Comparison of ENCODE assay signal across 30 cellular contexts in genomic region chr9:86580688-86581087, GRCh38.
DNase-seq lines count a peak whose midpoint lies in the region; ATAC-seq and TF ChIP-seq lines count a peak whose summit lies in the region.
"Had no signal": no experiment of that assay in that cellular context is flagged by ENCODE, and none has a peak within 500 bp of the region (broad histone marks: within the 10 kb centered on the region; RNA-seq: fewer than 3 reads in every experiment).

No MANE protein-coding gene starts in this region.

- H2BK5ac ChIP-seq in trophoblast cell (ENCODE audit: low read depth, low read length, poor library complexity), result peak overlapping the region; percentile 32

- no peak overlapping the region for H3K27ac Mint-ChIP-seq in CD8-positive, alpha-beta memory T cell
- H3K27ac Mint-ChIP-seq: activated CD4-positive, alpha-beta T cell treated with anti-CD3 and anti-CD28 coated beads for 36 hours; activated CD8-positive, alpha-beta T cell treated with anti-CD3 and anti-CD28 coated beads, Interleukin-2, amount 10 ng/mL, durations not matched to agents 7 days and 5 days; activated naive CD4-positive, alpha-beta T cell treated with anti-CD3 and anti-CD28 coated beads, Interleukin-2, amount 50 U/mL, for 72 hours; CD4-positive, alpha-beta memory T cell; effector memory CD8-positive, alpha-beta T cell; HFFc6; stimulated activated effector memory CD8-positive, alpha-beta T cell treated with anti-CD3 and anti-CD28 coated beads, Interleukin-12 subunit alpha, Interleukin-12 subunit beta, amount 100 ng/mL, for 72 hours had no signal

- no peak for TF ChIP-seq POLR2A in heart left ventricle (IDR thresholded peaks at IDR 0.05)

- peaks cover 3 to 5% (median 4%) of the 10 kb centered on the region in 3 donors for H3K4me1 Mint-ChIP-seq in CD8-positive, alpha-beta memory T cell
- H3K4me1 Mint-ChIP-seq: activated CD4-positive, alpha-beta T cell treated with anti-CD3 and anti-CD28 coated beads for 36 hours; CD4-positive, alpha-beta memory T cell; naive thymus-derived CD8-positive, alpha-beta T cell; stimulated activated effector memory CD8-positive, alpha-beta T cell treated with anti-CD3 and anti-CD28 coated beads, Interleukin-12 subunit alpha, Interleukin-12 subunit beta, amount 100 ng/mL, for 72 hours had no signal

- H2AFZ ChIP-seq in trophoblast cell (ENCODE audit: insufficient read depth, low read length, poor library complexity), result no peak overlapping the region

- H3K9me3 ChIP-seq in left ventricle myocardium inferior (replicated peaks) (no peaks in the 10 kb centered on the region), heart left ventricle (no peaks in the 10 kb centered on the region), trophoblast cell (ENCODE audit: insufficient read depth, low read depth, low read length) (no peaks in the 10 kb centered on the region)
- H3K9me3 ChIP-seq in CD8-positive, alpha-beta memory T cell (ENCODE audit: low read length), result no peaks in the 10 kb centered on the region
- H3K9me3 ChIP-seq: breast epithelium, prostate gland, SJSA1, transverse colon had no signal

- no peaks in the 10 kb centered on the region for H3K9me3 Mint-ChIP-seq in CD8-positive, alpha-beta memory T cell
- H3K9me3 Mint-ChIP-seq: activated naive CD4-positive, alpha-beta T cell treated with anti-CD3 and anti-CD28 coated beads, Interleukin-2, amount 50 U/mL, for 72 hours; effector memory CD8-positive, alpha-beta T cell; HFFc6; naive thymus-derived CD8-positive, alpha-beta T cell; stimulated activated effector memory CD8-positive, alpha-beta T cell treated with anti-CD3 and anti-CD28 coated beads, Interleukin-12 subunit alpha, Interleukin-12 subunit beta, amount 100 ng/mL, for 72 hours had no signal

- peaks cover 1 to 4% of the 10 kb centered on the region in 2 donors for H3K27me3 Mint-ChIP-seq in CD8-positive, alpha-beta memory T cell

- H2AK5ac ChIP-seq in trophoblast cell (ENCODE audit: low read length), result no peak overlapping the region

- peak overlapping the region; percentile 13 for H4K8ac ChIP-seq in trophoblast cell (ENCODE audit: low read depth, low read length)

- no peak overlapping the region for H3K9ac ChIP-seq in trophoblast cell (ENCODE audit: low read length)

- no peak overlapping the region for H4K12ac ChIP-seq in trophoblast cell (ENCODE audit: low read depth, low read length)

- WGBS in heart left ventricle, 4 donors, result 76 to 79% (median 76%) methylated on average over 6 of the region's 6 CpGs
- no CpG with 5 or more reads among the region's 6 CpGs for WGBS in trophoblast cell (ENCODE audit: extremely low coverage, insufficient coverage, insufficient read length)

- POLR2A ChIA-PET in CD8-positive, alpha-beta memory T cell (lab: Charles Lee), result no interaction called here

- H3K4me3 Mint-ChIP-seq in CD8-positive, alpha-beta memory T cell, result no peak overlapping the region
- H3K4me3 Mint-ChIP-seq: activated CD4-positive, alpha-beta T cell treated with anti-CD3 and anti-CD28 coated beads for 36 hours; activated CD8-positive, alpha-beta T cell treated with anti-CD3 and anti-CD28 coated beads, Interleukin-2, amount 10 ng/mL, durations not matched to agents 7 days and 5 days; CD4-positive, alpha-beta memory T cell; effector memory CD8-positive, alpha-beta T cell; HFFc6; naive thymus-derived CD8-positive, alpha-beta T cell; stimulated activated effector memory CD8-positive, alpha-beta T cell treated with anti-CD3 and anti-CD28 coated beads, Interleukin-12 subunit alpha, Interleukin-12 subunit beta, amount 100 ng/mL, for 72 hours had no signal

- no peaks in the 10 kb centered on the region for H3K27me3 ChIP-seq in left ventricle myocardium inferior (ENCODE audit: low read depth)
- no peaks in the 10 kb centered on the region for H3K27me3 ChIP-seq in heart left ventricle
- no peaks in the 10 kb centered on the region for H3K27me3 ChIP-seq in trophoblast cell (ENCODE audit: insufficient read depth, low read length)
- H3K27me3 ChIP-seq in CD8-positive, alpha-beta memory T cell (ENCODE audit: insufficient read depth, low read length, poor library complexity, severe bottlenecking), result no peaks in the 10 kb centered on the region
- H3K27me3 ChIP-seq: breast epithelium, SJSA1, transverse colon had no signal

- DNase-seq in left ventricle myocardium inferior (no peak), heart left ventricle (no peak), foreskin fibroblast (peak; percentile 47 to 70), trophoblast cell (no peak), NCI-H1105 treated with DMSO at 0.1 percent for 48 hours (lab: John Stamatoyannopoulos, UW) (no peak)
- no peak for DNase-seq in effector CD8-positive, alpha-beta T cell (lab: John Stamatoyannopoulos, UW)
- DNase-seq in CD8-positive, alpha-beta memory T cell, result no peak
- no peak for DNase-seq in activated CD8-positive, alpha-beta memory T cell treated with anti-CD3 and anti-CD28 coated beads, Interleukin-2, amount 50 U/mL, for 4 hours
- DNase-seq: activated CD4-positive, alpha-beta T cell treated with anti-CD3 and anti-CD28 coated beads for 36 hours; activated CD8-positive, alpha-beta T cell treated with anti-CD3 and anti-CD28 coated beads, Interleukin-2, amount 10 ng/mL, durations not matched to agents 7 days and 5 days; AML-193; anterior cingulate cortex; CD4-positive, alpha-beta memory T cell; effector memory CD8-positive, alpha-beta T cell; GOT3; HFFc6; midbrain; naive thymus-derived CD8-positive, alpha-beta T cell; NCI-H82; nucleus accumbens; stimulated activated CD4-positive, alpha-beta T cell treated with anti-CD3 and anti-CD28 coated beads, Interleukin-15, amount 100 ng/mL, for 24 hours; T-helper 9 cell; transverse colon had no signal

- H3K36me3 Mint-ChIP-seq in CD8-positive, alpha-beta memory T cell, result no peaks in the 10 kb centered on the region
- H3K36me3 Mint-ChIP-seq: activated naive CD4-positive, alpha-beta T cell treated with anti-CD3 and anti-CD28 coated beads, Interleukin-2, amount 50 U/mL, for 72 hours; CD4-positive, alpha-beta memory T cell; naive thymus-derived CD8-positive, alpha-beta T cell; stimulated activated effector memory CD8-positive, alpha-beta T cell treated with anti-CD3 and anti-CD28 coated beads, Interleukin-12 subunit alpha, Interleukin-12 subunit beta, amount 100 ng/mL, for 72 hours had no signal

- no peak overlapping the region for H3K23ac ChIP-seq in trophoblast cell (ENCODE audit: low read length)

- no peak for ATAC-seq in heart left ventricle
- ATAC-seq: activated CD4-positive, alpha-beta T cell treated with anti-CD3 and anti-CD28 coated beads for 36 hours; activated CD8-positive, alpha-beta T cell treated with anti-CD3 and anti-CD28 coated beads, Interleukin-2, amount 10 ng/mL, durations not matched to agents 7 days and 5 days; activated naive CD4-positive, alpha-beta T cell treated with anti-CD3 and anti-CD28 coated beads, Interleukin-2, amount 50 U/mL, for 72 hours; effector memory CD8-positive, alpha-beta T cell; left lobe of liver; naive thymus-derived CD8-positive, alpha-beta T cell; stimulated activated effector memory CD8-positive, alpha-beta T cell treated with anti-CD3 and anti-CD28 coated beads, Interleukin-12 subunit alpha, Interleukin-12 subunit beta, amount 100 ng/mL, for 72 hours had no signal

- no peak overlapping the region for H2BK120ac ChIP-seq in trophoblast cell (ENCODE audit: insufficient read depth, low read length, poor library complexity)

- H2BK12ac ChIP-seq in trophoblast cell (ENCODE audit: low read length), result peak overlapping the region; percentile 74

- H3K14ac ChIP-seq in trophoblast cell (ENCODE audit: low read length), result no peak overlapping the region

- CTCF ChIA-PET in CD8-positive, alpha-beta memory T cell (lab: Charles Lee), result no interaction called here

- peak overlapping the region; percentile 46 for H3K27ac ChIP-seq in left ventricle myocardium inferior (replicated peaks)
- peak overlapping the region in 3 of 12 donors; percentile 5 to 66 (median 15) for H3K27ac ChIP-seq in heart left ventricle
- peak overlapping the region; percentile 10 for H3K27ac ChIP-seq in trophoblast cell (ENCODE audit: low read depth, low read length)
- no peak overlapping the region for H3K27ac ChIP-seq in CD8-positive, alpha-beta memory T cell (ENCODE audit: low read depth, low read length)
- H3K27ac ChIP-seq: prostate gland, SJSA1, VCaP had no signal

- no peak overlapping the region for H3K4me3 ChIP-seq in left ventricle myocardium inferior
- no peak overlapping the region for H3K4me3 ChIP-seq in heart left ventricle
- H3K4me3 ChIP-seq in foreskin fibroblast (ENCODE audit: low read depth in 1 of 2, low read length in 2 of 2), result no peak overlapping the region
- no peak overlapping the region for H3K4me3 ChIP-seq in trophoblast cell (ENCODE audit: low read depth, low read length)
- H3K4me3 ChIP-seq in CD8-positive, alpha-beta memory T cell (ENCODE audit: low read length), result no peak overlapping the region
- H3K4me3 ChIP-seq: breast epithelium, prostate gland, SJSA1, transverse colon had no signal

- peak overlapping the region; percentile 28 for H3K4ac ChIP-seq in trophoblast cell (ENCODE audit: low read depth, low read length)

- peaks cover 12% of the 10 kb centered on the region for H3K4me1 ChIP-seq in left ventricle myocardium inferior
- peaks cover 0 to 13% (median 9%) of the 10 kb centered on the region in 12 donors for H3K4me1 ChIP-seq in heart left ventricle
- peaks cover 4 to 9% of the 10 kb centered on the region in 2 experiments for H3K4me1 ChIP-seq in trophoblast cell (ENCODE audit: control insufficient read depth in 1 of 2, insufficient read depth in 2 of 2, low read length in 2 of 2)
- no peaks in the 10 kb centered on the region for H3K4me1 ChIP-seq in CD8-positive, alpha-beta memory T cell (ENCODE audit: insufficient read depth, low read length)
- H3K4me1 ChIP-seq: breast epithelium, prostate gland had no signal

- peaks cover 12% of the 10 kb centered on the region for H3K79me1 ChIP-seq in trophoblast cell (ENCODE audit: low read length)

- no peaks in the 10 kb centered on the region for H3K36me3 ChIP-seq in left ventricle myocardium inferior
- no peaks in the 10 kb centered on the region for H3K36me3 ChIP-seq in heart left ventricle
- H3K36me3 ChIP-seq in trophoblast cell (ENCODE audit: control insufficient read depth in 1 of 2, insufficient read depth in 2 of 2, low read length in 2 of 2), result no peaks in the 10 kb centered on the region
- no peaks in the 10 kb centered on the region for H3K36me3 ChIP-seq in CD8-positive, alpha-beta memory T cell (ENCODE audit: insufficient read depth, low read length)
- H3K36me3 ChIP-seq: breast epithelium, prostate gland, SJSA1, transverse colon had no signal

- H3K79me2 ChIP-seq in trophoblast cell (ENCODE audit: control insufficient read depth, insufficient read depth, low read length, poor library complexity), result no peaks in the 10 kb centered on the region

- intact Hi-C loops in left ventricle myocardium inferior (cut with micrococcal nuclease), result no loop called here
- intact Hi-C loops in heart left ventricle (cut with DNase I), result no loop called here

- no peak overlapping the region for H3K18ac ChIP-seq in trophoblast cell (ENCODE audit: low read length)

- H3K4me2 ChIP-seq in trophoblast cell (ENCODE audit: low read length), result no peak overlapping the region

- TF ChIP-seq CTCF in left ventricle myocardium inferior (IDR thresholded peaks at IDR 0.05; ENCODE audit: borderline replicate concordance) (no peak), heart left ventricle (IDR thresholded peaks at IDR 0.05) (no peak), foreskin fibroblast (IDR thresholded peaks at IDR 0.05; ENCODE audit: low read depth, low read length) (no peak)

- peak overlapping the region; percentile 28 for H4K91ac ChIP-seq in trophoblast cell (ENCODE audit: low read depth, low read length)

Comparison
In these comparisons a context has a peak if more than half of its experiments do, and no peak if none do; other contexts are left out.
1. DNase-seq: peak in foreskin fibroblast (2 of 2); none in left ventricle myocardium inferior (single experiment), heart left ventricle (0 of 5), trophoblast cell (0 of 2), effector CD8-positive, alpha-beta T cell (single experiment), CD8-positive, alpha-beta memory T cell (0 of 5), activated CD8-positive, alpha-beta memory T cell treated with anti-CD3 and anti-CD28 coated beads, Interleukin-2, amount 50 U/mL, for 4 hours (single experiment) and NCI-H1105 treated with DMSO at 0.1 percent for 48 hours (single experiment).